ENCODE assay signal across 1 cellular context in genomic region chr1:110960777-110961420, GRCh38.
TF ChIP-seq lines count a peak whose summit lies in the region.

No MANE protein-coding gene starts in this region.

TF ChIP-seq in K562, 482 proteins besides CTCF, POLR2A, EP300 and RAD21 (continued from another document):
- TF ChIP-seq THAP12 (CRISPR knock-in tag; IDR thresholded peaks at IDR 0.05) (no peak), HDAC1 (IDR thresholded peaks at IDR 0.05) (peak in 1 of 2 experiments; percentile 20; a peak in 1 of 4 replicates), ZNF436 (CRISPR knock-in tag; IDR thresholded peaks at IDR 0.05) (no peak), MED1 (CRISPR knock-in tag; IDR thresholded peaks at IDR 0.05; ENCODE audit: borderline replicate concordance) (no peak), PTTG1 (tag; IDR thresholded peaks at IDR 0.05; ENCODE audit: low read depth) (no peak), NCOR1 (IDR thresholded peaks at IDR 0.05) (peak; percentile 68), MTA2 (IDR thresholded peaks at IDR 0.05; ENCODE audit: low read depth) (peak; percentile 43), HDGF (IDR thresholded peaks at IDR 0.05) (0 out of 2 replicates have a peak, but pooled peaks have one; percentile 53), TGIF2 (CRISPR knock-in tag; IDR thresholded peaks at IDR 0.05) (0 out of 2 replicates have a peak, but pooled peaks have one; percentile 59), PHF21A (IDR thresholded peaks at IDR 0.05; ENCODE audit: borderline replicate concordance, low read depth) (no peak), RCOR1 (IDR thresholded peaks at IDR 0.05; ENCODE audit: borderline replicate concordance in 1 of 2, low read depth in 2 of 2, low read length in 2 of 2) (no peak), KDM1A (IDR thresholded peaks at IDR 0.05) (peak; percentile 50 to 52; a peak in 2 of 4 replicates), CREB3 (tag; conservative IDR thresholded peaks at IDR 0.05; ENCODE audit: low read depth) (no peak), ZBTB7A (IDR thresholded peaks at IDR 0.05; ENCODE audit: borderline replicate concordance, control insufficient read depth, low read depth, low read length) (no peak), HES1 (IDR thresholded peaks at IDR 0.05; ENCODE audit: low read depth) (no peak), ZNF79 (CRISPR knock-in tag; IDR thresholded peaks at IDR 0.05; ENCODE audit: low read depth) (no peak), KLF16 (IDR thresholded peaks at IDR 0.05) (peak; percentile 66; the same call in 1 of the 2 replicates), ZEB2 (IDR thresholded peaks at IDR 0.05) (no peak), DPF2 (IDR thresholded peaks at IDR 0.05) (peak; percentile 50; the same call in 1 of the 2 replicates), ZNF316 (IDR thresholded peaks at IDR 0.05) (0 out of 2 replicates have a peak, but pooled peaks have one; percentile 3), ZBTB5 (IDR thresholded peaks at IDR 0.05) (no peak), EGR1 (conservative IDR thresholded peaks at IDR 0.05) (no peak), ZNF280A (IDR thresholded peaks at IDR 0.05; ENCODE audit: low read depth, partially characterized antibody) (no peak), PHF8 (IDR thresholded peaks at IDR 0.05; ENCODE audit: borderline replicate concordance, low read length) (no peak), TAF7 (tag; IDR thresholded peaks at IDR 0.05) (no peak), CXXC5 (CRISPR knock-in tag; IDR thresholded peaks at IDR 0.05) (0 out of 2 replicates have a peak, but pooled peaks have one; percentile 28), ZNF263 (CRISPR knock-in tag; IDR thresholded peaks at IDR 0.05; ENCODE audit: borderline replicate concordance) (no peak), SMARCA4 (IDR thresholded peaks at IDR 0.05) (peak; percentile 72)
TF ChIP-seq in K562: peak in this region for 27.
